Comparison of ENCODE assay signal across 8 cellular contexts in the genomic region with DNA sequence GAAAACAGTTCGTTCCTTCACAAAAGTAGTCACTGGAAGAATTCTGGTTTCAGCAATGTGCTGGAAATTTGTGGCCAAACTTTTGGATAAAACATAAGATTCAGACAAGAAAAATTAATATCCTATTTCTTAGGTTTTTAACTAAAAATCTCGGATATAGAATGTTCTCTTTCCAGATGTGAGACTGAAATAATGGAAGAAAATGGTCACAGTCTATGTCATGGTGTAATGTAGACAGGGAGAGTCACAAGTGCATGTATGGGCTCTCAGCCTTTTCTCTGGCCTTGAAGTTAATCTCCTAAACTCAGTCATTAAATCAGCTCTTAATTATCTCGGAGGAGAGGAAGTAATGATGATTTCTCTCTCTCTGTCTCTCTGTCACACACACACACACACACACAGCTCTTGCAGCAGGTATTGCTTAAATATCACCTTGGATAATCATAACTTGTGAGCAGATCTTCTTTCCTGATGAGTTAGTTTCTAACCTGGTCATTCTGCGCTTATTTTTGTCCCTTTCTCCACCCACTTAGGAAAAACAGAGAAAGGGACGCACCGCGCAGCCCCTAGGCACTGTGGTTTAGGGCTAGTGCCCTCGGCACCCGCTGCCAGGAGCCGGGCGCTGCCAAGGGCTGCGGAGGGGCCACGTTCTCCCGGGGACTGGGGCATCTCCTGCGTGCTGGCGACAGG. TPM values are rescaled to one million over a fixed set of nuclear protein-coding genes. Genes with fewer than 3 reads are reported as not detected.
DNase-seq lines count a peak whose midpoint lies in the region; ATAC-seq and TF ChIP-seq lines count a peak whose summit lies in the region.

No MANE protein-coding gene starts in this region.

- no peaks in the 10 kb centered on the region for H3K9me3 Mint-ChIP-seq in CD4-positive, CD25-positive, alpha-beta regulatory T cell

- peaks cover 0 to 17% (median 7%) of the 10 kb centered on the region in 4 donors for H3K4me1 Mint-ChIP-seq in CD4-positive, CD25-positive, alpha-beta regulatory T cell

- no peak for TF ChIP-seq CTCF in astrocyte of the spinal cord (IDR thresholded peaks at IDR 0.05; ENCODE audit: low read depth, low read length)
- TF ChIP-seq CTCF in kidney epithelial cell (IDR thresholded peaks at IDR 0.05; ENCODE audit: insufficient read depth, low read length, poor library complexity, severe bottlenecking): no peak

- H3K27me3 Mint-ChIP-seq in CD4-positive, CD25-positive, alpha-beta regulatory T cell: peaks cover 59% of the 10 kb centered on the region

- H3K27me3 ChIP-seq in CD4-positive, CD25-positive, alpha-beta regulatory T cell (ENCODE audit: control insufficient read depth, insufficient read depth, low read length): peaks cover 45% of the 10 kb centered on the region
- no peaks in the 10 kb centered on the region for H3K27me3 ChIP-seq in kidney epithelial cell (ENCODE audit: control insufficient read depth, insufficient read depth, low read length)

- peak; percentile 9 to 19 for ATAC-seq in CD4-positive, CD25-positive, alpha-beta regulatory T cell (ENCODE audit: low read depth in 2 of 2)
- ATAC-seq in HG03342 (IDR thresholded peaks at IDR 0.05; ENCODE audit: unreplicated experiment): peak; percentile 10

- no peak for DNase-seq in CD4-positive, CD25-positive, alpha-beta regulatory T cell
- no peak for DNase-seq in astrocyte of the spinal cord (ENCODE audit: low read depth, low spot score)
- DNase-seq in kidney epithelial cell (ENCODE audit: low read depth): no peak
- DNase-seq in superior temporal gyrus (ENCODE audit: extremely low spot score): peak; percentile 47
- DNase-seq in MV-4-11 (lab: John Stamatoyannopoulos, UW): no peak
- no peak for DNase-seq in retina
- DNase-seq in NCI-H2227 treated with DMSO at 0.1 percent for 48 hours (lab: John Stamatoyannopoulos, UW): no peak

- peaks cover 3% of the 10 kb centered on the region for H3K36me3 Mint-ChIP-seq in CD4-positive, CD25-positive, alpha-beta regulatory T cell

- peaks cover 23% of the 10 kb centered on the region for H3K4me1 ChIP-seq in CD4-positive, CD25-positive, alpha-beta regulatory T cell (ENCODE audit: control insufficient read depth, insufficient read depth, low read length, poor library complexity, severe bottlenecking)

- peak overlapping the region; percentile 41 for H3K4me3 ChIP-seq in CD4-positive, CD25-positive, alpha-beta regulatory T cell (ENCODE audit: low read depth, low read length)
- peak overlapping the region; percentile 73 for H3K4me3 ChIP-seq in astrocyte of the spinal cord (ENCODE audit: low read depth, low read length)
- peak overlapping the region; percentile 65 for H3K4me3 ChIP-seq in kidney epithelial cell (ENCODE audit: low read depth, low read length)

- H3K9me3 ChIP-seq in CD4-positive, CD25-positive, alpha-beta regulatory T cell (ENCODE audit: control insufficient read depth in 2 of 2, low read length in 2 of 2): no peaks in the 10 kb centered on the region

- H3K36me3 ChIP-seq in CD4-positive, CD25-positive, alpha-beta regulatory T cell (ENCODE audit: control insufficient read depth, insufficient read depth, low read length): no peaks in the 10 kb centered on the region
- no peaks in the 10 kb centered on the region for H3K36me3 ChIP-seq in kidney epithelial cell (ENCODE audit: control insufficient read depth, insufficient read depth, low read length)

- no peak overlapping the region for H3K27ac ChIP-seq in CD4-positive, CD25-positive, alpha-beta regulatory T cell (ENCODE audit: insufficient read depth, low read length, poor library complexity, severe bottlenecking)

- no peak overlapping the region for H3K27ac Mint-ChIP-seq in CD4-positive, CD25-positive, alpha-beta regulatory T cell

- in situ Hi-C loops in astrocyte of the spinal cord (cut with HindIII; ENCODE audit: low sequenced_read_pairs): no loop called here

- peak overlapping the region; percentile 7 to 78 (median 44) for H3K4me3 Mint-ChIP-seq in CD4-positive, CD25-positive, alpha-beta regulatory T cell

RNA-seq across cellular contexts. Expression of gene ITGA2, which starts 0.7 kb away (rescaled TPM):
- total RNA-seq in CD4-positive, CD25-positive, alpha-beta regulatory T cell: 0.42 TPM
- under 1 TPM; 0.03 to 0.29 (median 0.06) TPM for polyA plus RNA-seq in CD4-positive, CD25-positive, alpha-beta regulatory T cell
- 62.0 and 64.7 TPM in 2 replicates for total RNA-seq in kidney epithelial cell

Comparison
In these comparisons a context has a peak if more than half of its experiments do, and no peak if none do; other contexts are left out.
1. RNA of gene ITGA2, which starts 0.7 kb away (total RNA-seq): 62.0 to 64.7 TPM in kidney epithelial cell; 0.42 TPM in CD4-positive, CD25-positive, alpha-beta regulatory T cell (single experiment); every median in the first group is over 10 times any median in the second.
2. Peak in every context shown above with its lines, with median percentiles within 50 percentile points of each other: H3K4me3 ChIP-seq.